ENCODE assay signal across 10 cellular contexts in the genomic region with DNA sequence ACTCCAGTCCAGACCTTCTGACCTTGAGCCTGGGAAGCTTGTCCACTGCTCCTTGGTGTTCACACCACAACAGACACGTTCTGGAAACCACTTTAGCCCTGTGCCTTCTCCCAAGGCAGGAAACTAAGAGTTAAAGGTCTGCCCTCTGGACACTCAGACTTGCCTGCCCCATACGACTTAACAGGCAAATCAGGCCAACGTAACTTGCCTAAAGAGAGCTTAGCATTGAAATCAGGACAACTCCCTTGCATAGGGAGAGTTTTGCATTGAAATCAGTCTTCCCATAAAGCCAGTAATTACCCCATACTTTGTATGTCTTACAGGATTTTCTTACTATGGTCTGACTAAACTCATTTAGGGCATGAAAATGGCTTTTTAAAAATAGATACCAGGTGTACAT. TPM values are rescaled to one million over a fixed set of nuclear protein-coding genes. Genes with fewer than 3 reads are reported as not detected.
DNase-seq lines count a peak whose midpoint lies in the region; ATAC-seq and TF ChIP-seq lines count a peak whose summit lies in the region.
"Had no signal": no experiment of that assay in that cellular context is flagged by ENCODE, and none has a peak within 500 bp of the region (broad histone marks: within the 10 kb centered on the region; RNA-seq: fewer than 3 reads in every experiment).

No MANE protein-coding gene starts in this region.

- POLR2A ChIA-PET in CD4-positive, alpha-beta T cell (lab: Charles Lee), result interaction anchor here (1.3 kb wide), 1 partner anchor 17 kb away, joined by 4 read pairs; no protein-coding TSS in a partner anchor

- H3K9ac ChIP-seq in duodenal mucosa (ENCODE audit: low read depth in 1 of 2, low read length in 2 of 2), result no peak overlapping the region

- intact Hi-C loops in CD4-positive, alpha-beta T cell (cut with DNase I, micrococcal nuclease), result no loop called here

- CTCF ChIA-PET in CD4-positive, alpha-beta T cell (lab: Charles Lee), result interaction anchor here (0.8 to 1.9 kb wide), 2 partner anchors 13 to 81 kb away, joined by 4 to 5 read pairs; no protein-coding TSS in a partner anchor

- peaks cover 44% of the 10 kb centered on the region for H4K20me1 ChIP-seq in osteoblast (ENCODE audit: insufficient read depth, low read length)

- H3K36me3 Mint-ChIP-seq in CD4-positive, alpha-beta T cell (ENCODE audit: low read depth), result peaks cover 65% of the 10 kb centered on the region

- H3K4me1 ChIP-seq in duodenal mucosa (ENCODE audit: control insufficient read depth in 1 of 2, insufficient read depth in 2 of 2, low read length in 2 of 2), result peaks cover 60 to 71% of the 10 kb centered on the region in 2 donors
- H3K4me1 ChIP-seq in osteoblast (ENCODE audit: insufficient read depth, low read length), result peaks cover 51% of the 10 kb centered on the region

- H3K79me2 ChIP-seq in osteoblast (ENCODE audit: insufficient read depth, low read length), result peaks cover 97% of the 10 kb centered on the region

- no peak overlapping the region for H3K4me2 ChIP-seq in osteoblast (ENCODE audit: insufficient read depth, low read length)

- H3K9me3 Mint-ChIP-seq in CD4-positive, alpha-beta T cell, result no peaks in the 10 kb centered on the region

- H3K4me3 Mint-ChIP-seq in CD4-positive, alpha-beta T cell, result no peak overlapping the region

- H3K4me3 ChIP-seq in duodenal mucosa (ENCODE audit: low read depth in 1 of 2, low read length in 2 of 2), result no peak overlapping the region
- H3K4me3 ChIP-seq in osteoblast (ENCODE audit: insufficient read depth, low read length), result no peak overlapping the region

- DNase-seq in CD4-positive, alpha-beta T cell, result no peak
- DNase-seq in NCI-H1048 (lab: John Stamatoyannopoulos, UW) (peak; percentile 23), osteoblast (ENCODE audit: insufficient read length, low spot score, missing footprints) (peak; percentile 48), NCI-H1930 (lab: John Stamatoyannopoulos, UW) (no peak)
- DNase-seq: NCI-H2171 treated with DMSO at 0.1 percent for 48 hours, SW 1271 had no signal

- H3K27me3 ChIP-seq in CD4-positive, alpha-beta T cell (ENCODE audit: control insufficient read depth, insufficient read depth, low read length), result no peaks in the 10 kb centered on the region
- H3K27me3 ChIP-seq in duodenal mucosa (ENCODE audit: control insufficient read depth in 1 of 2, insufficient read depth in 2 of 2, low read length in 2 of 2), result no peaks in the 10 kb centered on the region
- H3K27me3 ChIP-seq in osteoblast (ENCODE audit: insufficient read depth, low read length), result no peaks in the 10 kb centered on the region

- H3K9me3 ChIP-seq in CD4-positive, alpha-beta T cell (ENCODE audit: control insufficient read depth, low read length), result no peaks in the 10 kb centered on the region
- H3K9me3 ChIP-seq in duodenal mucosa (ENCODE audit: control insufficient read depth in 1 of 2, low read length in 2 of 2) (no peaks in the 10 kb centered on the region), osteoblast (ENCODE audit: low read depth, low read length) (no peaks in the 10 kb centered on the region)

- H2AFZ ChIP-seq in osteoblast (ENCODE audit: low read length), result no peak overlapping the region

- H3K27ac ChIP-seq in CD4-positive, alpha-beta T cell (ENCODE audit: low read depth, low read length), result no peak overlapping the region
- peak overlapping the region; percentile 22 for H3K27ac ChIP-seq in duodenal mucosa (ENCODE audit: low read depth, low read length)
- H3K27ac ChIP-seq in osteoblast (ENCODE audit: low read depth, low read length), result peak overlapping the region; percentile 97

- H3K36me3 ChIP-seq in duodenal mucosa (ENCODE audit: control insufficient read depth in 1 of 2, insufficient read depth in 2 of 2, low read length in 2 of 2) (peaks cover 1 to 5% of the 10 kb centered on the region in 2 donors), osteoblast (ENCODE audit: insufficient read depth, low read length) (peaks cover 3% of the 10 kb centered on the region)

- no peak for ATAC-seq in CD4-positive, alpha-beta T cell (ENCODE audit: poor library complexity)
- ATAC-seq in GM21576 (IDR thresholded peaks at IDR 0.05; ENCODE audit: unreplicated experiment), result no peak
- ATAC-seq in HG03108 (IDR thresholded peaks at IDR 0.05; ENCODE audit: unreplicated experiment), result no peak
- ATAC-seq in HG03139 (IDR thresholded peaks at IDR 0.05; ENCODE audit: unreplicated experiment), result no peak

- no peaks in the 10 kb centered on the region for H3K27me3 Mint-ChIP-seq in CD4-positive, alpha-beta T cell

- peaks cover 82% of the 10 kb centered on the region for H3K4me1 Mint-ChIP-seq in CD4-positive, alpha-beta T cell (ENCODE audit: low read depth)

- peak overlapping the region; percentile 71 for H3K27ac Mint-ChIP-seq in CD4-positive, alpha-beta T cell

- no peak for TF ChIP-seq CTCF in CD4-positive, alpha-beta T cell (IDR thresholded peaks at IDR 0.05)
- TF ChIP-seq CTCF in osteoblast (IDR thresholded peaks at IDR 0.05; ENCODE audit: extremely low read depth, low read depth, low read length), result no peak

RNA-seq across cellular contexts. Expression of gene NFE2L2, which starts 18.5 kb away (rescaled TPM):
- total RNA-seq in CD4-positive, alpha-beta T cell, result 10 to 100 TPM; 53.3 to 57.8 TPM
- 84.3 and 91.9 TPM in 2 replicates for total RNA-seq in osteoblast

RNA-seq across cellular contexts. Expression of gene HNRNPA3, which starts 33.4 kb away (rescaled TPM):
- total RNA-seq in CD4-positive, alpha-beta T cell, result 100 to 1,000 TPM; 162 to 167 TPM
- total RNA-seq in osteoblast, result 19.7 and 21.4 TPM in 2 replicates

Comparison
In these comparisons a context has a peak if more than half of its experiments do, and no peak if none do; other contexts are left out.
1. DNase-seq: peak in NCI-H1048 (single experiment) and osteoblast (single experiment); none in CD4-positive, alpha-beta T cell (0 of 10) and NCI-H1930 (0 of 2).